In genomic region chr17:72021417-72022041, GRCh38 we compare ENCODE assay signal across 23 cellular contexts.
DNase-seq lines count a peak whose midpoint lies in the region; ATAC-seq, FAIRE-seq and TF ChIP-seq lines count a peak whose summit lies in the region.
"Had no signal": no experiment of that assay in that cellular context is flagged by ENCODE, and none has a peak within 500 bp of the region (broad histone marks: within the 10 kb centered on the region; RNA-seq: fewer than 3 reads in every experiment).

No MANE protein-coding gene starts in this region.

- H3K27ac Mint-ChIP-seq in HFFc6 = no peak overlapping the region
- H3K27ac Mint-ChIP-seq: activated CD4-positive, alpha-beta T cell treated with anti-CD3 and anti-CD28 coated beads, Interleukin-2, amount 10 ng/mL, durations not matched to agents 7 days and 5 days; GM23338; memory B cell; stimulated activated naive B cell treated with anti-CD40 and anti-IgM and Interleukin-4, amounts not matched to agents 10 μg/mL and 1 μg/mL and 100 μg/mL, for 72 hours had no signal

- H3K27ac ChIP-seq in sigmoid colon (no peak overlapping the region), lower lobe of right lung (no peak overlapping the region)
- H3K27ac ChIP-seq: adrenal gland had no signal

- TF ChIP-seq EP300 in sigmoid colon (IDR thresholded peaks at IDR 0.05) = no peak

- intact Hi-C loops in sigmoid colon (cut with DNase I) (no loop called here), lower lobe of right lung (cut with DNase I) (no loop called here)

- peak; percentile 62 for FAIRE-seq in GM19239 (lab: Jason Lieb, UNC)
- FAIRE-seq: endothelial cell of umbilical vein had no signal

- H3K9me3 Mint-ChIP-seq in HFFc6 = no peaks in the 10 kb centered on the region
- H3K9me3 Mint-ChIP-seq: activated CD4-positive, alpha-beta T cell treated with anti-CD3 and anti-CD28 coated beads, Interleukin-2, amount 10 ng/mL, durations not matched to agents 7 days and 5 days; GM23338 had no signal

- no peaks in the 10 kb centered on the region for H3K4me1 ChIP-seq in sigmoid colon
- H3K4me1 ChIP-seq in lower lobe of right lung = no peaks in the 10 kb centered on the region
- H3K4me1 ChIP-seq: adrenal gland had no signal

- peaks cover 3% of the 10 kb centered on the region; the same call in 1 of the 2 replicates for H3K27me3 Mint-ChIP-seq in HFFc6 (ENCODE audit: insufficient read depth)
- H3K27me3 Mint-ChIP-seq: activated CD4-positive, alpha-beta T cell treated with anti-CD3 and anti-CD28 coated beads, Interleukin-2, amount 10 ng/mL, durations not matched to agents 7 days and 5 days; CD4-positive, alpha-beta memory T cell; memory B cell; stimulated activated naive B cell treated with anti-CD40 and anti-IgM and Interleukin-4, amounts not matched to agents 10 μg/mL and 1 μg/mL and 100 μg/mL, for 72 hours had no signal

- no peak overlapping the region for H3K4me3 ChIP-seq in sigmoid colon
- H3K4me3 ChIP-seq in lower lobe of right lung = no peak overlapping the region
- H3K4me3 ChIP-seq: adrenal gland, GM23338 had no signal

- ATAC-seq in GM18502 (IDR thresholded peaks at IDR 0.05; ENCODE audit: poor library complexity, unreplicated experiment) = peak; percentile 72
- ATAC-seq in HG02852 (IDR thresholded peaks at IDR 0.05; ENCODE audit: unreplicated experiment) = peak; percentile 59
- peak; percentile 51 for ATAC-seq in HG03565 (IDR thresholded peaks at IDR 0.05; ENCODE audit: unreplicated experiment)
- no peak for ATAC-seq in lower lobe of right lung
- ATAC-seq: GM23338; right cardiac atrium; stimulated activated naive B cell treated with anti-CD40 and anti-IgM and Interleukin-4, amounts not matched to agents 10 μg/mL and 1 μg/mL and 100 μg/mL, for 72 hours had no signal

- 89 to 92% methylated on average over 3 of the region's 3 CpGs for WGBS in sigmoid colon, 2 donors

- H3K4me1 Mint-ChIP-seq in HFFc6 (ENCODE audit: low read depth) = no peaks in the 10 kb centered on the region
- H3K4me1 Mint-ChIP-seq: activated CD4-positive, alpha-beta T cell treated with anti-CD3 and anti-CD28 coated beads, Interleukin-2, amount 10 ng/mL, durations not matched to agents 7 days and 5 days; CD4-positive, alpha-beta memory T cell; memory B cell; stimulated activated naive B cell treated with anti-CD40 and anti-IgM and Interleukin-4, amounts not matched to agents 10 μg/mL and 1 μg/mL and 100 μg/mL, for 72 hours had no signal

- H3K27me3 ChIP-seq in sigmoid colon = no peaks in the 10 kb centered on the region
- H3K27me3 ChIP-seq in lower lobe of right lung (ENCODE audit: low read depth) = no peaks in the 10 kb centered on the region

- no peak overlapping the region for H3K4me3 Mint-ChIP-seq in HFFc6
- H3K4me3 Mint-ChIP-seq: activated CD4-positive, alpha-beta T cell treated with anti-CD3 and anti-CD28 coated beads, Interleukin-2, amount 10 ng/mL, durations not matched to agents 7 days and 5 days; CD4-positive, alpha-beta memory T cell; GM23338; memory B cell; stimulated activated naive B cell treated with anti-CD40 and anti-IgM and Interleukin-4, amounts not matched to agents 10 μg/mL and 1 μg/mL and 100 μg/mL, for 72 hours had no signal

- TF ChIP-seq POLR2A in sigmoid colon (IDR thresholded peaks at IDR 0.05) = no peak

- no peaks in the 10 kb centered on the region for H3K9me3 ChIP-seq in sigmoid colon
- no peaks in the 10 kb centered on the region for H3K9me3 ChIP-seq in lower lobe of right lung
- H3K9me3 ChIP-seq: adrenal gland had no signal

- DNase-seq in GM19239 (ENCODE audit: insufficient read length, low spot score) (no peak), iPS-NIHi7 (ENCODE audit: extremely low spot score) (no peak), HFFc6 (no peak), sigmoid colon (no peak), lower lobe of right lung (no peak)
- DNase-seq: activated CD4-positive, alpha-beta T cell treated with anti-CD3 and anti-CD28 coated beads, Interleukin-2, amount 10 ng/mL, durations not matched to agents 7 days and 5 days; activated gamma-delta T cell treated with Interleukin-2 at 50 U/mL for 16 hours; adrenal gland; CD4-positive, alpha-beta memory T cell; dermis blood vessel endothelial cell; DMS53; NCI-H2171 treated with DMSO at 0.1 percent for 48 hours; OCI-M1; right cardiac atrium; SHP77; stimulated activated naive B cell treated with anti-CD40 and anti-IgM and Interleukin-4, amounts not matched to agents 10 μg/mL and 1 μg/mL and 100 μg/mL, for 72 hours; T-helper 1 cell had no signal

- TF ChIP-seq CTCF in HFFc6 (IDR thresholded peaks at IDR 0.05) (no peak), sigmoid colon (IDR thresholded peaks at IDR 0.05) (no peak), lower lobe of right lung (IDR thresholded peaks at IDR 0.05) (no peak)

- H3K36me3 Mint-ChIP-seq in HFFc6 (ENCODE audit: low read depth) = no peaks in the 10 kb centered on the region
- H3K36me3 Mint-ChIP-seq: CD4-positive, alpha-beta memory T cell; memory B cell; stimulated activated naive B cell treated with anti-CD40 and anti-IgM and Interleukin-4, amounts not matched to agents 10 μg/mL and 1 μg/mL and 100 μg/mL, for 72 hours had no signal

- no peaks in the 10 kb centered on the region for H3K36me3 ChIP-seq in sigmoid colon
- H3K36me3 ChIP-seq in lower lobe of right lung = no peaks in the 10 kb centered on the region
- H3K36me3 ChIP-seq: adrenal gland had no signal

Comparison
In these comparisons a context has a peak if more than half of its experiments do, and no peak if none do; other contexts are left out.
1. ATAC-seq: peak in GM18502 (single experiment), HG02852 (single experiment) and HG03565 (single experiment); none in lower lobe of right lung (0 of 2).